Comparison of ENCODE assay signal across 1 cellular context in genomic region chr13:25468330-25469178, GRCh38.
TF ChIP-seq lines count a peak whose summit lies in the region.

No MANE protein-coding gene starts in this region.

TF ChIP-seq in SK-N-SH, 30 proteins besides CTCF, POLR2A, EP300 and RAD21 (continued from another document):
- TF ChIP-seq, protein P1, sequence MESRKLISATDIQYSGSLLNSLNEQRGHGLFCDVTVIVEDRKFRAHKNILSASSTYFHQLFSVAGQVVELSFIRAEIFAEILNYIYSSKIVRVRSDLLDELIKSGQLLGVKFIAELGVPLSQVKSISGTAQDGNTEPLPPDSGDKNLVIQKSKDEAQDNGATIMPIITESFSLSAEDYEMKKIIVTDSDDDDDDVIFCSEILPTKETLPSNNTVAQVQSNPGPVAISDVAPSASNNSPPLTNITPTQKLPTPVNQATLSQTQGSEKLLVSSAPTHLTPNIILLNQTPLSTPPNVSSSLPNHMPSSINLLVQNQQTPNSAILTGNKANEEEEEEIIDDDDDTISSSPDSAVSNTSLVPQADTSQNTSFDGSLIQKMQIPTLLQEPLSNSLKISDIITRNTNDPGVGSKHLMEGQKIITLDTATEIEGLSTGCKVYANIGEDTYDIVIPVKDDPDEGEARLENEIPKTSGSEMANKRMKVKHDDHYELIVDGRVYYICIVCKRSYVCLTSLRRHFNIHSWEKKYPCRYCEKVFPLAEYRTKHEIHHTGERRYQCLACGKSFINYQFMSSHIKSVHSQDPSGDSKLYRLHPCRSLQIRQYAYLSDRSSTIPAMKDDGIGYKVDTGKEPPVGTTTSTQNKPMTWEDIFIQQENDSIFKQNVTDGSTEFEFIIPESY (IDR thresholded peaks at IDR 0.05; ENCODE audit: borderline replicate concordance, low read depth): no peak
